In genomic region chr12:109796057-109796456, GRCh38 we compare ENCODE assay signal across 29 cellular contexts. TPM values are rescaled to one million over a fixed set of nuclear protein-coding genes. Genes with fewer than 3 reads are reported as not detected.
DNase-seq lines count a peak whose midpoint lies in the region; ATAC-seq, FAIRE-seq and TF ChIP-seq lines count a peak whose summit lies in the region.
"Had no signal": no experiment of that assay in that cellular context is flagged by ENCODE, and none has a peak within 500 bp of the region (broad histone marks: within the 10 kb centered on the region; RNA-seq: fewer than 3 reads in every experiment).

No MANE protein-coding gene starts in this region.

- TF ChIP-seq CTCF in HEK293 (tag by site-specific recombination; IDR thresholded peaks at IDR 0.05) (no peak), K562 (IDR thresholded peaks at IDR 0.05 in 2 of 3, conservative IDR thresholded peaks at IDR 0.05 in 1 of 3; ENCODE audit: insufficient read depth in 2 of 3, low read depth in 1 of 3, low read length in 3 of 3) (no peak), nephron progenitor cell (IDR thresholded peaks at IDR 0.05) (no peak), smooth muscle cell (IDR thresholded peaks at IDR 0.05; ENCODE audit: borderline replicate concordance, insufficient read depth, poor library complexity, severe bottlenecking) (no peak), right atrium auricular region (IDR thresholded peaks at IDR 0.05) (no peak)

- H3K4me3 Mint-ChIP-seq in nephron progenitor cell, result no peak overlapping the region
- H3K4me3 Mint-ChIP-seq: CD4-positive, alpha-beta memory T cell; CD4-positive, CD25-positive, alpha-beta regulatory T cell; CD8-positive, alpha-beta memory T cell had no signal

- H3K4me2 ChIP-seq in K562 (ENCODE audit: insufficient read depth, low read length) (no peak overlapping the region), neuronal stem cell (ENCODE audit: insufficient read depth, low read length, poor library complexity, severe bottlenecking) (no peak overlapping the region), smooth muscle cell (no peak overlapping the region)
- H3K4me2 ChIP-seq: BLaER1 had no signal

- H3K36me3 ChIP-seq in HEK293 (ENCODE audit: control insufficient read depth in 2 of 2, insufficient read depth in 1 of 2, low read length in 2 of 2) (no peaks in the 10 kb centered on the region), K562 (ENCODE audit: control insufficient read depth, insufficient read depth, low read length) (no peaks in the 10 kb centered on the region), neuronal stem cell (replicated peaks in 1 of 2; ENCODE audit: control insufficient read depth in 2 of 2, insufficient read depth in 2 of 2, low read length in 2 of 2) (no peaks in the 10 kb centered on the region), smooth muscle cell (ENCODE audit: low read depth) (no peaks in the 10 kb centered on the region), right atrium auricular region (no peaks in the 10 kb centered on the region)
- H3K36me3 ChIP-seq: BE2C, BLaER1 had no signal

- 0% methylated on average over 2 of the region's 2 CpGs for WGBS in K562 (ENCODE audit: insufficient coverage, low coverage, missing lambda C conversion rate)
- WGBS in neuronal stem cell (ENCODE audit: extremely low coverage in 2 of 2, insufficient read length in 2 of 2, insufficient replicate concordance in 1 of 2), 2 donors, result no CpG with 5 or more reads among the region's 2 CpGs
- WGBS in smooth muscle cell (ENCODE audit: low lambda C conversion rate), result 90% methylated on average over 2 of the region's 2 CpGs

- intact Hi-C loops in K562 (cut with micrococcal nuclease), result no loop called here

- H3K9me3 ChIP-seq in HEK293 (ENCODE audit: control insufficient read depth, insufficient read depth, low read depth, low read length) (no peaks in the 10 kb centered on the region), K562 (replicated peaks; ENCODE audit: control insufficient read depth, insufficient read depth, low read depth, low read length) (no peaks in the 10 kb centered on the region), neuronal stem cell (replicated peaks in 1 of 2; ENCODE audit: control insufficient read depth in 2 of 2, insufficient read depth in 1 of 2, low read depth in 1 of 2, low read length in 2 of 2) (peaks cover 0 to 4% of the 10 kb centered on the region in 2 donors), smooth muscle cell (replicated peaks; ENCODE audit: low read depth) (no peaks in the 10 kb centered on the region), right atrium auricular region (no peaks in the 10 kb centered on the region)
- H3K9me3 ChIP-seq: BLaER1 had no signal

- H2AFZ ChIP-seq in K562 (ENCODE audit: low read depth, low read length) (no peak overlapping the region), neuronal stem cell (ENCODE audit: low read length) (no peak overlapping the region), smooth muscle cell (ENCODE audit: low read depth) (no peak overlapping the region)

- FAIRE-seq in K562 (lab: Jason Lieb, UNC), result no peak
- FAIRE-seq: A204.1, G401.6, GM12891, GM19239 had no signal

- H2BK12ac ChIP-seq in neuronal stem cell (ENCODE audit: low read length), result no peak overlapping the region

- H3K27ac ChIP-seq in HEK293 (ENCODE audit: extremely low read depth, low read depth, low read length) (no peak overlapping the region), K562 (ENCODE audit: extremely low read depth, low read depth, low read length) (no peak overlapping the region), neuronal stem cell (replicated peaks; ENCODE audit: low read length) (no peak overlapping the region), smooth muscle cell (ENCODE audit: low read depth) (no peak overlapping the region), right atrium auricular region (no peak overlapping the region)
- H3K27ac ChIP-seq: BLaER1 had no signal

- peak overlapping the region; percentile 20 for H3K18ac ChIP-seq in neuronal stem cell (ENCODE audit: low read length)

- no peak for TF ChIP-seq RAD21 in K562 (CRISPR knock-in tag; conservative IDR thresholded peaks at IDR 0.05 in 1 of 2, IDR thresholded peaks at IDR 0.05 in 1 of 2)

- no peak overlapping the region for H4K91ac ChIP-seq in neuronal stem cell (ENCODE audit: low read depth, low read length, poor library complexity)

- no peak overlapping the region for H2BK15ac ChIP-seq in neuronal stem cell (ENCODE audit: low read length)

- H3K4me1 Mint-ChIP-seq in nephron progenitor cell, result peaks cover 4% of the 10 kb centered on the region
- H3K4me1 Mint-ChIP-seq: CD4-positive, alpha-beta memory T cell; CD4-positive, CD25-positive, alpha-beta regulatory T cell; CD8-positive, alpha-beta memory T cell had no signal

- no peaks in the 10 kb centered on the region for H3K79me1 ChIP-seq in neuronal stem cell (ENCODE audit: low read depth, low read length)

- H3K79me2 ChIP-seq in K562 (ENCODE audit: control insufficient read depth, insufficient read depth, low read length), result no peaks in the 10 kb centered on the region
- H3K79me2 ChIP-seq in smooth muscle cell (ENCODE audit: low read depth), result no peaks in the 10 kb centered on the region

- CTCF ChIA-PET in HEK293 (lab: Yijun Ruan, JAX) (interaction anchor here (2.4 kb wide), 1 partner anchor 9 kb away, joined by 21 read pairs; no protein-coding TSS in a partner anchor), K562 (lab: Yijun Ruan, JAX; ENCODE audit: low intra/inter-chr PET ratio) (no interaction called here)

- H2AK5ac ChIP-seq in neuronal stem cell (ENCODE audit: low read depth, low read length), result no peak overlapping the region

- H3K4me1 ChIP-seq in HEK293 (ENCODE audit: control insufficient read depth, insufficient read depth, low read length) (no peaks in the 10 kb centered on the region), K562 (replicated peaks in 1 of 2; ENCODE audit: control insufficient read depth in 2 of 2, insufficient read depth in 2 of 2, low read length in 2 of 2) (peaks cover 0 to 6% of the 10 kb centered on the region in 2 experiments; a peak in 1 of 5 replicates), neuronal stem cell (ENCODE audit: control insufficient read depth in 2 of 2, insufficient read depth in 1 of 2, low read depth in 1 of 2, low read length in 2 of 2) (peaks cover 0 to 4% of the 10 kb centered on the region in 2 donors), smooth muscle cell (ENCODE audit: low read depth) (no peaks in the 10 kb centered on the region), right atrium auricular region (no peaks in the 10 kb centered on the region)
- H3K4me1 ChIP-seq: BE2C, BLaER1 had no signal

- no peak for TF ChIP-seq POLR2A in K562 (conservative IDR thresholded peaks at IDR 0.05)

- no TSS peak for BruUV-seq in K562 (replicated peaks; lab: Mats Ljungman, UMichigan)

- H3K14ac ChIP-seq in neuronal stem cell (ENCODE audit: low read length), result no peak overlapping the region

- peaks cover 3% of the 10 kb centered on the region for H3K27me3 Mint-ChIP-seq in nephron progenitor cell (ENCODE audit: low read depth, poor library complexity)

- POLR2A ChIA-PET in HEK293 (lab: Yijun Ruan, JAX), result interaction anchor here (0.7 kb wide), 1 partner anchor 49 kb away, joined by 3 read pairs; no protein-coding TSS in a partner anchor
- POLR2A ChIA-PET in K562 (lab: Yijun Ruan, JAX), result interaction anchor here (0.5 to 0.6 kb wide), 2 partner anchors 46 to 717 kb away, joined by 3 to 4 read pairs; no protein-coding TSS in a partner anchor

- no peak overlapping the region for H2BK5ac ChIP-seq in neuronal stem cell (ENCODE audit: low read length)

- no peak overlapping the region for H4K8ac ChIP-seq in neuronal stem cell (ENCODE audit: low read depth, low read length)

- no peaks in the 10 kb centered on the region for H3F3A ChIP-seq in smooth muscle cell (ENCODE audit: low read depth)

- H4K20me1 ChIP-seq in K562 (replicated peaks; ENCODE audit: control insufficient read depth, insufficient read depth, low read length) (no peaks in the 10 kb centered on the region), smooth muscle cell (ENCODE audit: low read depth) (no peaks in the 10 kb centered on the region)
- H4K20me1 ChIP-seq: BLaER1 had no signal

- H3K9ac ChIP-seq in K562 (ENCODE audit: insufficient read depth in 1 of 2, low read depth in 2 of 2, low read length in 2 of 2) (no peak overlapping the region), neuronal stem cell (ENCODE audit: low read depth, low read length, poor library complexity) (no peak overlapping the region), smooth muscle cell (ENCODE audit: low read depth) (no peak overlapping the region)
- H3K9ac ChIP-seq: BLaER1 had no signal

- no peak for TF ChIP-seq EP300 in K562 (IDR thresholded peaks at IDR 0.05; ENCODE audit: low read length)

- no peaks in the 10 kb centered on the region for H3K9me3 Mint-ChIP-seq in nephron progenitor cell
- H3K9me3 Mint-ChIP-seq: CD4-positive, alpha-beta memory T cell; CD4-positive, CD25-positive, alpha-beta regulatory T cell; CD8-positive, alpha-beta memory T cell had no signal

- H3K27me3 ChIP-seq in K562 (ENCODE audit: control insufficient read depth in 2 of 2, insufficient read depth in 2 of 2, low read length in 2 of 2) (peaks cover 9 to 41% of the 10 kb centered on the region in 2 experiments), neuronal stem cell (ENCODE audit: control insufficient read depth in 3 of 3, insufficient read depth in 3 of 3, low read depth in 1 of 3, low read length in 3 of 3) (peaks cover 0 to 4% (median 0%) of the 10 kb centered on the region in 3 experiments), smooth muscle cell (ENCODE audit: low read depth) (no peaks in the 10 kb centered on the region), right atrium auricular region (no peaks in the 10 kb centered on the region)
- H3K27me3 ChIP-seq: BLaER1 had no signal

- in situ Hi-C loops in K562 (cut with MboI), result no loop called here

- H3K4ac ChIP-seq in neuronal stem cell (ENCODE audit: low read length), result no peak overlapping the region

- no peak overlapping the region for H2BK120ac ChIP-seq in neuronal stem cell (ENCODE audit: low read depth, low read length)

- no peaks in the 10 kb centered on the region for H3K9me1 ChIP-seq in K562 (ENCODE audit: control insufficient read depth, insufficient read depth, low read length)

- H3K27ac Mint-ChIP-seq in nephron progenitor cell, result peak overlapping the region; percentile 39
- H3K27ac Mint-ChIP-seq: CD14-positive monocyte; CD4-positive, alpha-beta memory T cell; CD8-positive, alpha-beta memory T cell had no signal

- DNase-seq in K562 (ENCODE audit: extremely low read depth in 1 of 4, low spot score in 3 of 4) (no peak), nephron progenitor cell (no peak), neuronal stem cell (ENCODE audit: low spot score) (no peak), smooth muscle cell (lab: John Stamatoyannopoulos, UW; ENCODE audit: unreplicated experiment) (no peak), right atrium auricular region (ENCODE audit: low spot score) (no peak), NCI-H2107 treated with DMSO at 0.1 percent for 48 hours (lab: John Stamatoyannopoulos, UW; ENCODE audit: unreplicated experiment) (no peak), hypothalamus (lab: John Stamatoyannopoulos, UW) (no peak)
- DNase-seq: 8988T; ACHN; BE2C; C1 segment of cervical spinal cord; CD4-positive, alpha-beta memory T cell; CD4-positive, CD25-positive, alpha-beta regulatory T cell; CD8-positive, alpha-beta memory T cell; COR-L47; DMS 273 treated with DMSO at 0.1 percent for 48 hours; DMS153; DMS53; DMS79; DND-41; EL; GF-D8 had no signal

- ATAC-seq in K562, result no peak

- peaks cover 6% of the 10 kb centered on the region for H3K36me3 Mint-ChIP-seq in nephron progenitor cell (ENCODE audit: low read depth)
- H3K36me3 Mint-ChIP-seq: CD4-positive, alpha-beta memory T cell; CD4-positive, CD25-positive, alpha-beta regulatory T cell; CD8-positive, alpha-beta memory T cell had no signal

- H3K23ac ChIP-seq in neuronal stem cell (ENCODE audit: low read depth, low read length, poor library complexity), result no peak overlapping the region

- H3K4me3 ChIP-seq in HEK293 (ENCODE audit: low read depth, low read length) (no peak overlapping the region), K562 (no peak overlapping the region), neuronal stem cell (ENCODE audit: low read length in 2 of 2) (no peak overlapping the region), smooth muscle cell (no peak overlapping the region), right atrium auricular region (no peak overlapping the region)
- H3K4me3 ChIP-seq: BLaER1 had no signal

RNA-seq across cellular contexts. Expression of gene TRPV4, which starts 37.1 kb away (rescaled TPM):
- total RNA-seq in K562 (2011; cell fraction: chromatin; rRNA removed; ENCODE audit: low replicate concordance), result 1.1 TPM in 1 of 2 replicates, not detected in the other
- total RNA-seq in K562 (2011; cell fraction: nucleolus; rRNA removed), result 0.39 and 0.50 TPM in 2 replicates
- not detected in 2 replicates for total RNA-seq in K562 (2011; cell fraction: nucleoplasm; rRNA removed)
- total RNA-seq in K562 (2014; rRNA removed) (not detected in 2 replicates), K562 (2014; rRNA removed; fragmentation: Illumina TruSeq; extraction: Trizol) (not detected in 2 replicates), K562 (2015; rRNA removed; fragmentation: Illumina TruSeq; extraction: Trizol) (not detected in 2 replicates), K562 (2021) (not detected in 2 replicates), smooth muscle cell (0.63 and 1.9 TPM in 2 replicates), right atrium auricular region (under 1 TPM; 0.59 to 0.90 TPM)
- polyA plus RNA-seq in K562 (2011; rRNA removed) (0.13 and 0.47 TPM in 2 replicates), K562 (2014; fragmentation: Illumina TruSeq; extraction: Trizol) (not detected in 2 replicates), K562 (2014; fragmentation: Nextera tagmentation; extraction: Ambion mirVana) (not detected), K562 (2014; rRNA removed) (0.03 TPM in 1 of 2 replicates, not detected in the other), smooth muscle cell (1.5 TPM in 2 replicates)
- polyA plus RNA-seq in K562 (2011; cell fraction: cytosol; rRNA removed), result 0.33 and 0.47 TPM in 2 replicates
- polyA plus RNA-seq in K562 (2011; cell fraction: nucleus; rRNA removed), result 0.34 and 0.72 TPM in 2 replicates
- 0.03 TPM in 1 of 2 replicates, not detected in the other for polyA plus RNA-seq in K562 (2012)
- 0.39 TPM in 1 of 2 replicates, not detected in the other for polyA minus RNA-seq in K562 (2011; rRNA and poly(A)+ RNA removed)
- not detected in 2 replicates for polyA minus RNA-seq in K562 (2011; cell fraction: cytosol; rRNA and poly(A)+ RNA removed)
- 0.40 and 1.7 TPM in 2 replicates for polyA minus RNA-seq in K562 (2011; cell fraction: nucleus; rRNA and poly(A)+ RNA removed)
- polyA plus RNA-seq in neuronal stem cell (2013, experiment 1 of 2), result 3.5 TPM
- 3.6 TPM for polyA plus RNA-seq in neuronal stem cell (2013, experiment 2 of 2)
- total RNA-seq: CD4-positive, CD25-positive, alpha-beta regulatory T cell; CD8-positive, alpha-beta memory T cell had no signal
- polyA plus RNA-seq: CD4-positive, alpha-beta memory T cell; CD4-positive, CD25-positive, alpha-beta regulatory T cell; CD8-positive, alpha-beta memory T cell had no signal
